ENCODE assay signal across 17 cellular contexts in genomic region chr15:82231842-82232241, GRCh38. TPM values are rescaled to one million over a fixed set of nuclear protein-coding genes. Genes with fewer than 3 reads are reported as not detected.
A peak's percentile ranks its signal among the peaks of the same experiment; 100 is the strongest.
DNase-seq lines count a peak whose midpoint lies in the region; ATAC-seq and TF ChIP-seq lines count a peak whose summit lies in the region.
"Had no signal": no experiment of that assay in that cellular context is flagged by ENCODE, and none has a peak within 500 bp of the region (broad histone marks: within the 10 kb centered on the region; RNA-seq: fewer than 3 reads in every experiment).

No MANE protein-coding gene starts in this region.

- H3F3A ChIP-seq in GM23338 (replicated peaks; ENCODE audit: low read depth) (no peaks in the 10 kb centered on the region), Loucy (ENCODE audit: low read depth) (no peaks in the 10 kb centered on the region; the same call in 1 of the 2 replicates)

- H4K8ac ChIP-seq in mesendoderm (ENCODE audit: low read depth, low read length): no peak overlapping the region

- no peak overlapping the region for H3K4me3 Mint-ChIP-seq in GM23338
- H3K4me3 Mint-ChIP-seq in WTC11: no peak overlapping the region
- H3K4me3 Mint-ChIP-seq: B cell; CD4-positive, alpha-beta T cell had no signal

- H3K23ac ChIP-seq in mesendoderm (ENCODE audit: low read length): no peak overlapping the region

- H3K18ac ChIP-seq in mesendoderm (ENCODE audit: low read length): no peak overlapping the region

- H3K27ac Mint-ChIP-seq in GM23338 (no peak overlapping the region), WTC11 (no peak overlapping the region)
- H3K27ac Mint-ChIP-seq: B cell; CD4-positive, alpha-beta T cell had no signal

- ATAC-seq in GM23338: peak; percentile 75
- peak; percentile 50 for ATAC-seq in WTC11
- no peak for ATAC-seq in HG03565 (IDR thresholded peaks at IDR 0.05; ENCODE audit: unreplicated experiment)
- ATAC-seq: Panc1, Right ventricle myocardium inferior had no signal

- H3K9ac ChIP-seq in Loucy (ENCODE audit: low read depth, low read length, poor library complexity, severe bottlenecking) (no peak overlapping the region), mesendoderm (ENCODE audit: low read length) (no peak overlapping the region)
- H3K9ac ChIP-seq: GM23248 had no signal

- H3K27ac ChIP-seq in GM23338 (ENCODE audit: low read depth) (no peak overlapping the region), mesendoderm (ENCODE audit: low read depth, low read length) (no peak overlapping the region), spleen (no peak overlapping the region)
- H3K27ac ChIP-seq: GM23248 had no signal

- H3K36me3 Mint-ChIP-seq in GM23338 (ENCODE audit: low read depth): peaks cover under 1% of the 10 kb centered on the region
- peaks cover 5% of the 10 kb centered on the region for H3K36me3 Mint-ChIP-seq in WTC11

- H3K4me1 Mint-ChIP-seq in GM23338: peaks cover 7% of the 10 kb centered on the region; the same call in 1 of the 3 replicates
- no peaks in the 10 kb centered on the region for H3K4me1 Mint-ChIP-seq in WTC11

- H3K9me3 ChIP-seq in Loucy (ENCODE audit: insufficient read depth, low read depth, low read length): no peaks in the 10 kb centered on the region
- H3K9me3 ChIP-seq in spleen: no peaks in the 10 kb centered on the region

- no peak overlapping the region for H2BK5ac ChIP-seq in mesendoderm (ENCODE audit: low read length)

- intact Hi-C loops in spleen (cut with DNase I; ENCODE audit: low total_unique reads): no loop called here

- no peaks in the 10 kb centered on the region for H3K27me3 Mint-ChIP-seq in GM23338 (ENCODE audit: insufficient read depth, low read depth, poor library complexity)
- H3K27me3 Mint-ChIP-seq in WTC11 (ENCODE audit: low read depth): no peaks in the 10 kb centered on the region
- H3K27me3 Mint-ChIP-seq: B cell; CD4-positive, alpha-beta T cell had no signal

- no peaks in the 10 kb centered on the region for H3K9me2 ChIP-seq in GM23338 (ENCODE audit: insufficient read depth)
- no peaks in the 10 kb centered on the region for H3K9me2 ChIP-seq in Loucy (replicated peaks; ENCODE audit: low read depth, low read length)

- no peaks in the 10 kb centered on the region for H3K79me1 ChIP-seq in mesendoderm (ENCODE audit: low read length)

- H3K56ac ChIP-seq in mesendoderm (ENCODE audit: low read length): no peak overlapping the region

- no peaks in the 10 kb centered on the region for H4K20me1 ChIP-seq in GM23338 (replicated peaks; ENCODE audit: insufficient read depth)
- H4K20me1 ChIP-seq in Loucy (ENCODE audit: insufficient read depth, low read length, poor library complexity, severe bottlenecking): no peaks in the 10 kb centered on the region

- no peak overlapping the region for H2BK120ac ChIP-seq in mesendoderm (ENCODE audit: low read depth, low read length)

- no peak overlapping the region for H3K4ac ChIP-seq in mesendoderm (ENCODE audit: low read depth, low read length)

- no CpG with 5 or more reads among the region's 2 CpGs for WGBS in mesendoderm (ENCODE audit: extremely low coverage, insufficient coverage, low lambda C conversion rate)
- 88 to 98% (median 92%) methylated on average over 2 of the region's 2 CpGs for WGBS in spleen, 5 donors

- POLR2A ChIA-PET in WTC11 (lab: Charles Lee): no interaction called here

- no peak overlapping the region for H2BK15ac ChIP-seq in mesendoderm (replicated peaks; ENCODE audit: low read depth)

- H2AK5ac ChIP-seq in mesendoderm (ENCODE audit: low read length): no peak overlapping the region

- no peak overlapping the region for H4K5ac ChIP-seq in mesendoderm (ENCODE audit: low read length)

- H3K36me3 ChIP-seq in GM23338 (ENCODE audit: insufficient read depth) (no peaks in the 10 kb centered on the region), Loucy (ENCODE audit: insufficient read depth, low read length) (peaks cover 35% of the 10 kb centered on the region), mesendoderm (ENCODE audit: control insufficient read depth, insufficient read depth, low read length) (no peaks in the 10 kb centered on the region), spleen (peaks cover 0 to 59% (median 28%) of the 10 kb centered on the region in 6 donors)

- peak; percentile 8 for DNase-seq in GM23338 (ENCODE audit: low spot score)
- DNase-seq in WTC11 (ENCODE audit: low spot score): no peak
- peak; percentile 0 for DNase-seq in mesendoderm
- DNase-seq in spleen: no peak
- no peak for DNase-seq in NCI-H446 treated with DMSO at 0.1 percent for 48 hours (lab: John Stamatoyannopoulos, UW)
- DNase-seq in hepatic stellate cell (ENCODE audit: low spot score): no peak
- DNase-seq: CD4-positive, alpha-beta T cell; GM23248; Karpas-422; NCI-H1417 treated with DMSO at 0.1 percent for 48 hours; NCI-H2081; NCI-H226 had no signal

- H3K4me2 ChIP-seq in GM23338: no peak overlapping the region
- peak overlapping the region; percentile 35 for H3K4me2 ChIP-seq in Loucy (ENCODE audit: low read depth, low read length, poor library complexity, severe bottlenecking)
- no peak overlapping the region for H3K4me2 ChIP-seq in mesendoderm (ENCODE audit: low read length)

- H3K27me3 ChIP-seq in GM23338 (ENCODE audit: insufficient read depth): no peaks in the 10 kb centered on the region
- H3K27me3 ChIP-seq in Loucy (ENCODE audit: insufficient read depth, low read length, poor library complexity, severe bottlenecking): no peaks in the 10 kb centered on the region
- no peaks in the 10 kb centered on the region for H3K27me3 ChIP-seq in mesendoderm (ENCODE audit: insufficient read depth, low read length, poor library complexity)
- H3K27me3 ChIP-seq in spleen (replicated peaks in 1 of 7): no peaks in the 10 kb centered on the region

- H2AFZ ChIP-seq in GM23338 (no peak overlapping the region), Loucy (ENCODE audit: low read length) (no peak overlapping the region)
- H2AFZ ChIP-seq: GM23248 had no signal

- H3K79me2 ChIP-seq in GM23338 (replicated peaks; ENCODE audit: insufficient read depth): no peaks in the 10 kb centered on the region
- no peaks in the 10 kb centered on the region for H3K79me2 ChIP-seq in Loucy (ENCODE audit: insufficient read depth, low read length)
- H3K79me2 ChIP-seq in mesendoderm (ENCODE audit: control insufficient read depth, insufficient read depth, low read length): no peaks in the 10 kb centered on the region

- H3K9me3 Mint-ChIP-seq in GM23338: no peaks in the 10 kb centered on the region
- H3K9me3 Mint-ChIP-seq in WTC11: no peaks in the 10 kb centered on the region
- H3K9me3 Mint-ChIP-seq: CD4-positive, alpha-beta T cell had no signal

- no peak overlapping the region for H3K4me3 ChIP-seq in GM23338
- H3K4me3 ChIP-seq in Loucy (ENCODE audit: low read length, poor library complexity, severe bottlenecking): no peak overlapping the region
- H3K4me3 ChIP-seq in mesendoderm (ENCODE audit: low read length): no peak overlapping the region
- H3K4me3 ChIP-seq in spleen: no peak overlapping the region
- H3K4me3 ChIP-seq: GM23248 had no signal

- TF ChIP-seq POLR2A in spleen (IDR thresholded peaks at IDR 0.05): no peak

- CTCF ChIA-PET in WTC11 (lab: Charles Lee): no interaction called here

- no peaks in the 10 kb centered on the region for H3K4me1 ChIP-seq in GM23338 (ENCODE audit: insufficient read depth)
- H3K4me1 ChIP-seq in Loucy (ENCODE audit: insufficient read depth, low read length, poor library complexity, severe bottlenecking): peaks cover 17% of the 10 kb centered on the region
- no peaks in the 10 kb centered on the region for H3K4me1 ChIP-seq in mesendoderm (ENCODE audit: control insufficient read depth, low read depth, low read length)
- peaks cover 0 to 14% (median 0%) of the 10 kb centered on the region in 6 donors for H3K4me1 ChIP-seq in spleen

- TF ChIP-seq CTCF in GM23338 (conservative IDR thresholded peaks at IDR 0.05; ENCODE audit: low read depth in 2 of 2): no peak
- TF ChIP-seq CTCF in Loucy (conservative IDR thresholded peaks at IDR 0.05; ENCODE audit: low read length): no peak
- no peak for TF ChIP-seq CTCF in WTC11 (IDR thresholded peaks at IDR 0.05)
- TF ChIP-seq CTCF in spleen (IDR thresholded peaks at IDR 0.05 in 8 of 11, conservative IDR thresholded peaks at IDR 0.05 in 3 of 11): no peak

TF ChIP-seq in GM23338, 12 proteins besides CTCF, POLR2A, EP300 and RAD21 (continues in another document):
- TF ChIP-seq POLR2AphosphoS5 (IDR thresholded peaks at IDR 0.05; ENCODE audit: low read depth) (no peak), EZH2 (IDR thresholded peaks at IDR 0.05; ENCODE audit: low read depth, unreplicated experiment) (no peak), ZNF331 (CRISPR knock-in tag; IDR thresholded peaks at IDR 0.05; ENCODE audit: low read depth) (no peak), STAT1 (IDR thresholded peaks at IDR 0.05; ENCODE audit: unreplicated experiment) (no peak), CREB1 (CRISPR knock-in tag; IDR thresholded peaks at IDR 0.05; ENCODE audit: low read depth) (no peak), JUNB (IDR thresholded peaks at IDR 0.05; ENCODE audit: unreplicated experiment) (no peak)

TF ChIP-seq in WTC11, 78 proteins besides CTCF, POLR2A, EP300 and RAD21 (continues in another document):
- no peak for TF ChIP-seq NR3C1 (CRISPR knock-in tag; conservative IDR thresholded peaks at IDR 0.05; ENCODE audit: low read depth)

RNA-seq across cellular contexts. Expression of gene EFL1, which starts 30.7 kb away (rescaled TPM):
- 46.4 and 58.7 TPM in 2 replicates for total RNA-seq in GM23338 (2014; rRNA removed; shearing (Covaris generic))
- 11.8 and 15.4 TPM in 2 replicates for polyA plus RNA-seq in GM23338 (2016; fragmentation: Nextera tagmentation; extraction: Ambion mirVana)
- total RNA-seq in WTC11 (2021): 25.4 to 27.5 TPM (median 25.4 TPM) in 3 replicates
- 14.1 TPM for polyA plus RNA-seq in mesendoderm (2013, experiment 1 of 2)
- polyA plus RNA-seq in mesendoderm (2013, experiment 2 of 2): 14.2 TPM
- total RNA-seq in spleen: 10 to 100 TPM; 15.7 to 21.9 (median 19.0) TPM
- polyA plus RNA-seq in spleen: 1 to 10 TPM; 3.1 to 5.4 (median 4.8) TPM

RNA-seq across cellular contexts. Expression of gene SAXO2, which starts 30.8 kb away (rescaled TPM):
- 0.73 TPM in 1 of 2 replicates, not detected in the other for total RNA-seq in GM23338 (2014; rRNA removed; shearing (Covaris generic))
- polyA plus RNA-seq in GM23338 (2016; fragmentation: Nextera tagmentation; extraction: Ambion mirVana) (4.9 and 10.1 TPM in 2 replicates), spleen (1 to 10 TPM in 2 of 3 donors, under 1 TPM in 1; 0.58 to 7.8 (median 1.4) TPM)
- total RNA-seq in WTC11 (2021) (1.9 to 3.8 TPM (median 2.7 TPM) in 3 replicates), spleen (10 to 100 TPM in 1 of 7 donors, 1 to 10 TPM in 4, under 1 TPM in 1, not detected in 1; 0.23 to 12.0 (median 2.2) TPM)
- 1.8 TPM for polyA plus RNA-seq in mesendoderm (2013, experiment 1 of 2)
- polyA plus RNA-seq in mesendoderm (2013, experiment 2 of 2): 1.4 TPM
- total RNA-seq: GM23248 had no signal

Comparison
In these comparisons a context has a peak if more than half of its experiments do, and no peak if none do; other contexts are left out.
1. DNase-seq: peak in GM23338 (single experiment) and mesendoderm (single experiment); none in WTC11 (single experiment), spleen (single experiment), NCI-H446 treated with DMSO at 0.1 percent for 48 hours (single experiment) and hepatic stellate cell (single experiment).